In genomic region chr15:89399390-89400120, GRCh38 we compare ENCODE assay signal across 8 cellular contexts.
A peak's percentile ranks its signal among the peaks of the same experiment; 100 is the strongest.
DNase-seq lines count a peak whose midpoint lies in the region; ATAC-seq and TF ChIP-seq lines count a peak whose summit lies in the region.

No MANE protein-coding gene starts in this region.

- H3K27me3 Mint-ChIP-seq in chondrocyte (ENCODE audit: low read depth): peaks cover 65% of the 10 kb centered on the region

- H3K18ac ChIP-seq in mesendoderm (ENCODE audit: low read length): no peak overlapping the region

- TF ChIP-seq CTCF in PC-9 (conservative IDR thresholded peaks at IDR 0.05) (0 out of 2 replicates have a peak, but pooled peaks have one; percentile 26), chondrocyte (IDR thresholded peaks at IDR 0.05) (peak; percentile 70), vagina (IDR thresholded peaks at IDR 0.05) (no peak)

- H3F3A ChIP-seq in PC-9 (ENCODE audit: insufficient read depth, low read depth): peaks cover 26% of the 10 kb centered on the region; the same call in 1 of the 2 replicates

- H3K9me3 ChIP-seq in PC-9 (ENCODE audit: insufficient read depth, low read depth) (no peaks in the 10 kb centered on the region), vagina (no peaks in the 10 kb centered on the region)

- peaks cover 15% of the 10 kb centered on the region; the same call in 1 of the 2 replicates for H3K4me1 ChIP-seq in PC-9 (replicated peaks; ENCODE audit: insufficient read depth)
- H3K4me1 ChIP-seq in mesendoderm (ENCODE audit: control insufficient read depth, low read depth, low read length): no peaks in the 10 kb centered on the region
- H3K4me1 ChIP-seq in vagina: peaks cover 22% of the 10 kb centered on the region

- H3K79me2 ChIP-seq in PC-9 (ENCODE audit: low read depth) (no peaks in the 10 kb centered on the region), mesendoderm (ENCODE audit: control insufficient read depth, insufficient read depth, low read length) (no peaks in the 10 kb centered on the region)

- H2BK120ac ChIP-seq in mesendoderm (ENCODE audit: low read depth, low read length): no peak overlapping the region

- peak overlapping the region; percentile 62; the same call in 1 of the 2 replicates for H2AFZ ChIP-seq in PC-9

- no peaks in the 10 kb centered on the region for H4K20me1 ChIP-seq in PC-9 (ENCODE audit: insufficient read depth)

- H3K4me2 ChIP-seq in PC-9 (peak overlapping the region; percentile 65), mesendoderm (ENCODE audit: low read length) (peak overlapping the region; percentile 17)

- H4K8ac ChIP-seq in mesendoderm (ENCODE audit: low read depth, low read length): no peak overlapping the region

- H3K27ac ChIP-seq in PC-9 (no peak overlapping the region), mesendoderm (ENCODE audit: low read depth, low read length) (no peak overlapping the region), vagina (no peak overlapping the region)

- no peak overlapping the region for H3K56ac ChIP-seq in mesendoderm (ENCODE audit: low read length)

- no peaks in the 10 kb centered on the region for H3K9me2 ChIP-seq in PC-9 (ENCODE audit: insufficient read depth)

- no CpG with 5 or more reads among the region's 64 CpGs for WGBS in mesendoderm (ENCODE audit: extremely low coverage, insufficient coverage, low lambda C conversion rate)

- peak overlapping the region; percentile 61 for H3K4me3 Mint-ChIP-seq in chondrocyte (ENCODE audit: unreplicated experiment)

- H3K27me3 ChIP-seq in PC-9 (ENCODE audit: insufficient read depth, low read depth) (no peaks in the 10 kb centered on the region), mesendoderm (ENCODE audit: insufficient read depth, low read length, poor library complexity) (peaks cover 88% of the 10 kb centered on the region), vagina (peaks cover 10% of the 10 kb centered on the region)

- H3K27ac Mint-ChIP-seq in chondrocyte (ENCODE audit: unreplicated experiment): no peak overlapping the region

- DNase-seq in DMS114 treated with DMSO at 0.1 percent for 48 hours (lab: John Stamatoyannopoulos, UW; ENCODE audit: unreplicated experiment) (peak; percentile 66), HPDE6-E6E7 (ENCODE audit: extremely low spot score) (peak; percentile 60), PC-9 (peak in 1 of 2 experiments; percentile 42), chondrocyte (ENCODE audit: low spot score) (no peak), mesendoderm (no peak), vagina (ENCODE audit: extremely low spot score in 2 of 2) (no peak)

- CTCF ChIA-PET in PC-9 (lab: Charles Lee): interaction anchor here (1.0 to 1.9 kb wide), 3 partner anchors 13 to 43 kb away, joined by 3 to 12 read pairs (median 4); no protein-coding TSS in a partner anchor

- no peak overlapping the region for H2BK15ac ChIP-seq in mesendoderm (replicated peaks; ENCODE audit: low read depth)

- no peak overlapping the region for H2AK5ac ChIP-seq in mesendoderm (ENCODE audit: low read length)

- H3K4me1 Mint-ChIP-seq in chondrocyte (ENCODE audit: low read depth): peaks cover 5% of the 10 kb centered on the region

- H2BK5ac ChIP-seq in mesendoderm (ENCODE audit: low read length): no peak overlapping the region

- POLR2A ChIA-PET in PC-9 (lab: Charles Lee; ENCODE audit: unreplicated experiment): interaction anchor here (0.6 kb wide), 1 partner anchor 95 kb away, joined by 11 read pairs; no protein-coding TSS in a partner anchor

- no peak for TF ChIP-seq POLR2A in vagina (IDR thresholded peaks at IDR 0.05)

- no peaks in the 10 kb centered on the region for H3K36me3 ChIP-seq in PC-9 (ENCODE audit: low read depth)
- H3K36me3 ChIP-seq in mesendoderm (ENCODE audit: control insufficient read depth, insufficient read depth, low read length): no peaks in the 10 kb centered on the region
- no peaks in the 10 kb centered on the region for H3K36me3 ChIP-seq in vagina

- H3K36me3 Mint-ChIP-seq in chondrocyte (ENCODE audit: low read depth): peaks cover 2% of the 10 kb centered on the region

- BruUV-seq in PC-9 (replicated peaks; lab: Mats Ljungman, UMichigan): no TSS peak

- no peak overlapping the region for H4K5ac ChIP-seq in mesendoderm (ENCODE audit: low read length)

- H3K23ac ChIP-seq in mesendoderm (ENCODE audit: low read length): no peak overlapping the region

- no peaks in the 10 kb centered on the region for H3K9me3 Mint-ChIP-seq in chondrocyte (ENCODE audit: low read depth)

- no peak overlapping the region for H3K4ac ChIP-seq in mesendoderm (ENCODE audit: low read depth, low read length)

- H3K4me3 ChIP-seq in PC-9: peak overlapping the region; percentile 50; the same call in 1 of the 2 replicates
- no peak overlapping the region for H3K4me3 ChIP-seq in mesendoderm (ENCODE audit: low read length)
- peak overlapping the region; percentile 26 to 31 for H3K4me3 ChIP-seq in vagina

- ATAC-seq in GM19372 (IDR thresholded peaks at IDR 0.05; ENCODE audit: low read depth, unreplicated experiment): peak; percentile 51
- ATAC-seq in HG03469 (IDR thresholded peaks at IDR 0.05; ENCODE audit: unreplicated experiment): no peak

- H3K9ac ChIP-seq in mesendoderm (ENCODE audit: low read length): no peak overlapping the region

- H3K79me1 ChIP-seq in mesendoderm (ENCODE audit: low read length): no peaks in the 10 kb centered on the region

- intact Hi-C loops in PC-9 (cut with micrococcal nuclease; ENCODE audit: unreplicated experiment): loop anchor here (1.0 to 2.0 kb wide), 2 partner anchors 19 to 41 kb away; no protein-coding TSS in a partner anchor
- intact Hi-C loops in vagina (cut with DNase I): no loop called here

Comparison
In these comparisons a context has a peak if more than half of its experiments do, and no peak if none do; other contexts are left out.
1. DNase-seq: peak in DMS114 treated with DMSO at 0.1 percent for 48 hours (single experiment) and HPDE6-E6E7 (single experiment); none in chondrocyte (single experiment), mesendoderm (single experiment) and vagina (0 of 2).
2. CTCF ChIP-seq: peak in PC-9 (single experiment) and chondrocyte (single experiment); none in vagina (0 of 3).